Comparison of ENCODE assay signal across 3 cellular contexts in the genomic region with DNA sequence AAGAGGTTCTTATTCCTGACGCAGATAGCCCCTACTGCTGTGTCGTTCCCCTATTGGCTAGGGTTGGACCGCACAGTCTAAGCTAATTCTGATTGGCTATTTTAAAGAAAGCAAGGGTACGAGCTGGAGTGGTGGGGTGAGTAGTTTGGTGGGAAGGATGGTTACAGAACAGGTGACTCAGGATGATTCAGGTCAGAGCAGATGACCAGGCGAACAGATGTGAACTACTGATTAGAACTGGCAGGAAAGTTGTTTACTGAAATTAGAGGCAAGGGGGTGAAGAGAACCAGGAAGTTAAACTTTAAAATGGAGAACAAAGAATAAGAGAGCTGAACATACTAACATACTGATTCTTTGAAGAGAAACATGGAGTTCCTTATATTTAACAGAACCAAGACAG. TPM values are rescaled to one million over a fixed set of nuclear protein-coding genes. Genes with fewer than 3 reads are reported as not detected.
"Had no signal": no experiment of that assay in that cellular context is flagged by ENCODE, and none has a peak within 500 bp of the region (broad histone marks: within the 10 kb centered on the region; RNA-seq: fewer than 3 reads in every experiment).

No MANE protein-coding gene starts in this region.

RNA-seq across cellular contexts. Expression of a gene that starts 56.6 kb away (rescaled TPM):
- total RNA-seq: M059J, MCF 10A, NCI-H460 had no signal
